In genomic region chr18:23629444-23629946, GRCh38 we compare ENCODE assay signal across 1 cellular context.
TF ChIP-seq lines count a peak whose summit lies in the region.

No MANE protein-coding gene starts in this region.

TF ChIP-seq in HepG2, 621 proteins besides CTCF, POLR2A, EP300 and RAD21 (continued from another document and continues in another):
- TF ChIP-seq SYNCRIP (IDR thresholded peaks at IDR 0.05; ENCODE audit: insufficient read depth, low read depth, low read length) (no peak), SNRNP70 (IDR thresholded peaks at IDR 0.05; ENCODE audit: low read depth, low read length) (no peak), HNF1B (CRISPR knock-in tag; IDR thresholded peaks at IDR 0.05) (peak; percentile 57; the same call in 1 of the 2 replicates), ZNF451 (CRISPR knock-in tag; IDR thresholded peaks at IDR 0.05) (no peak), LRRFIP1 (CRISPR knock-in tag; conservative IDR thresholded peaks at IDR 0.05) (no peak), TBX3 (IDR thresholded peaks at IDR 0.05; ENCODE audit: borderline replicate concordance) (peak; percentile 97), ZBTB44 (CRISPR knock-in tag; IDR thresholded peaks at IDR 0.05) (no peak), ZNF788 (CRISPR knock-in tag; IDR thresholded peaks at IDR 0.05; ENCODE audit: borderline replicate concordance) (peak; percentile 27; the same call in 1 of the 2 replicates), HNF4G (IDR thresholded peaks at IDR 0.05; ENCODE audit: borderline replicate concordance, low read depth, low read length) (0 out of 2 replicates have a peak, but pooled peaks have one; percentile 12), HNF4G (CRISPR knock-in tag; IDR thresholded peaks at IDR 0.05; ENCODE audit: borderline replicate concordance, low read depth) (peak; percentile 53; the same call in 1 of the 2 replicates), HIC2 (CRISPR knock-in tag; IDR thresholded peaks at IDR 0.05; ENCODE audit: low read depth) (peak; percentile 80), POLR2G (IDR thresholded peaks at IDR 0.05; ENCODE audit: low read depth, low read length) (no peak), ZNF18 (CRISPR knock-in tag; IDR thresholded peaks at IDR 0.05; ENCODE audit: insufficient replicate concordance) (no peak), SRSF9 (IDR thresholded peaks at IDR 0.05; ENCODE audit: borderline replicate concordance, insufficient read depth, low read depth, low read length, poor library complexity, severe bottlenecking) (no peak), HHEX (CRISPR knock-in tag; IDR thresholded peaks at IDR 0.05) (peak; percentile 98), MAFF (IDR thresholded peaks at IDR 0.05; ENCODE audit: low read depth, low read length) (no peak), REXO4 (CRISPR knock-in tag; IDR thresholded peaks at IDR 0.05; ENCODE audit: borderline replicate concordance) (no peak), ZNF407 (CRISPR knock-in tag; IDR thresholded peaks at IDR 0.05; ENCODE audit: not compliant biosample characterization) (no peak), MATR3 (CRISPR knock-in tag; IDR thresholded peaks at IDR 0.05) (no peak), ZNF235 (CRISPR knock-in tag; IDR thresholded peaks at IDR 0.05; ENCODE audit: borderline replicate concordance) (no peak), MAF1 (CRISPR knock-in tag; IDR thresholded peaks at IDR 0.05; ENCODE audit: borderline replicate concordance) (no peak), POLR2AphosphoS2 (IDR thresholded peaks at IDR 0.05; ENCODE audit: low read depth, low read length) (no peak), ZNF878 (CRISPR knock-in tag; IDR thresholded peaks at IDR 0.05) (no peak), ZNF383 (CRISPR knock-in tag; IDR thresholded peaks at IDR 0.05; ENCODE audit: borderline replicate concordance) (no peak), SP140L (CRISPR knock-in tag; IDR thresholded peaks at IDR 0.05; ENCODE audit: borderline replicate concordance) (no peak), ZNF280B (CRISPR knock-in tag; IDR thresholded peaks at IDR 0.05; ENCODE audit: borderline replicate concordance) (no peak), NCOA1 (CRISPR knock-in tag; IDR thresholded peaks at IDR 0.05) (no peak), ZNF790 (CRISPR knock-in tag; IDR thresholded peaks at IDR 0.05; ENCODE audit: borderline replicate concordance) (no peak), TERF1 (CRISPR knock-in tag; IDR thresholded peaks at IDR 0.05) (no peak), ZNF564 (CRISPR knock-in tag; IDR thresholded peaks at IDR 0.05) (no peak), HOXD1 (CRISPR knock-in tag; IDR thresholded peaks at IDR 0.05) (no peak), ZNF530 (CRISPR knock-in tag; IDR thresholded peaks at IDR 0.05; ENCODE audit: low read depth) (no peak), KDM5B (CRISPR knock-in tag; IDR thresholded peaks at IDR 0.05; ENCODE audit: borderline replicate concordance) (no peak), ZBTB34 (CRISPR knock-in tag; IDR thresholded peaks at IDR 0.05) (0 out of 2 replicates have a peak, but pooled peaks have one; percentile 28), IRX3 (CRISPR knock-in tag; IDR thresholded peaks at IDR 0.05; ENCODE audit: borderline replicate concordance, low read depth) (no peak), RORA (CRISPR knock-in tag; IDR thresholded peaks at IDR 0.05) (no peak), ZC3H13 (CRISPR knock-in tag; IDR thresholded peaks at IDR 0.05) (no peak), ZNF333 (CRISPR knock-in tag; IDR thresholded peaks at IDR 0.05; ENCODE audit: borderline replicate concordance) (no peak), ZIK1 (CRISPR knock-in tag; IDR thresholded peaks at IDR 0.05; ENCODE audit: borderline replicate concordance, low read depth) (no peak)
